ENCODE assay signal across 29 cellular contexts in genomic region chr5:119136666-119137318, GRCh38.
"Had no signal": no experiment of that assay in that cellular context is flagged by ENCODE, and none has a peak within 500 bp of the region (broad histone marks: within the 10 kb centered on the region; RNA-seq: fewer than 3 reads in every experiment).

No MANE protein-coding gene starts in this region.

- FAIRE-seq: astrocyte, bronchial epithelial cell had no signal

- H3K27ac ChIP-seq: adrenal gland, VCaP had no signal

- H3K27me3 Mint-ChIP-seq: activated CD4-positive, alpha-beta T cell treated with anti-CD3 and anti-CD28 coated beads, Interleukin-2, amount 10 ng/mL, durations not matched to agents 7 days and 5 days; activated T-cell treated with anti-CD3 and anti-CD28 coated beads, Interleukin-2, amount 50 U/mL, for 24 hours had no signal

- H3K4me3 ChIP-seq: adrenal gland had no signal

- H3K9me3 ChIP-seq: adrenal gland had no signal

- ATAC-seq: activated CD8-positive, alpha-beta T cell treated with anti-CD3 and anti-CD28 coated beads, Interleukin-2, amount 10 ng/mL, durations not matched to agents 7 days and 5 days; activated naive CD4-positive, alpha-beta T cell treated with anti-CD3 and anti-CD28 coated beads, Interleukin-2, amount 50 U/mL, for 72 hours had no signal

- DNase-seq: activated CD4-positive, alpha-beta T cell treated with anti-CD3 and anti-CD28 coated beads for 1 hour; activated CD4-positive, alpha-beta T cell treated with anti-CD3 and anti-CD28 coated beads, Interleukin-2, amount 10 ng/mL, durations not matched to agents 7 days and 5 days; activated CD4-positive, alpha-beta T cell treated with anti-CD3 and anti-CD28 coated beads, Interleukin-2, amount 50 U/mL, for 48 hours; activated CD4-positive, CD25-positive, alpha-beta regulatory T cell; activated CD8-positive, alpha-beta T cell treated with anti-CD3 and anti-CD28 coated beads, Interleukin-2, amount 10 ng/mL, durations not matched to agents 7 days and 5 days; activated gamma-delta T cell treated with Interleukin-2 at 50 U/mL for 16 hours; activated naive CD4-positive, alpha-beta T cell treated with anti-CD3 and anti-CD28 coated beads for 36 hours; activated T-cell treated with anti-CD3 and anti-CD28 coated beads, Interleukin-2, amount 50 U/mL, for 24 hours; adrenal gland; caudate nucleus; cerebellar nuclear complex; Karpas-422; KBM-7; NCI-H1105; NCI-H1417 treated with DMSO at 0.1 percent for 48 hours; NCI-H187 treated with DMSO at 0.1 percent for 48 hours; NCI-H345; NCI-H524 treated with DMSO at 0.1 percent for 48 hours; OCI-M1; Right ventricle myocardium superior; SW 1271; T-helper 1 cell; T-helper 2 cell; T-helper 9 cell had no signal

- H3K4me1 ChIP-seq: adrenal gland had no signal

- H3K27me3 ChIP-seq: adrenal gland had no signal

- H3K27ac Mint-ChIP-seq: activated CD4-positive, alpha-beta T cell treated with anti-CD3 and anti-CD28 coated beads, Interleukin-2, amount 10 ng/mL, durations not matched to agents 7 days and 5 days; activated CD8-positive, alpha-beta T cell treated with anti-CD3 and anti-CD28 coated beads, Interleukin-2, amount 10 ng/mL, durations not matched to agents 7 days and 5 days; activated naive CD4-positive, alpha-beta T cell treated with anti-CD3 and anti-CD28 coated beads for 36 hours; activated naive CD4-positive, alpha-beta T cell treated with anti-CD3 and anti-CD28 coated beads, Interleukin-2, amount 50 U/mL, for 72 hours; activated T-cell treated with anti-CD3 and anti-CD28 coated beads, Interleukin-2, amount 50 U/mL, for 24 hours; brain had no signal

- H3K4me3 Mint-ChIP-seq: activated CD4-positive, alpha-beta T cell treated with anti-CD3 and anti-CD28 coated beads, Interleukin-2, amount 10 ng/mL, durations not matched to agents 7 days and 5 days; activated CD8-positive, alpha-beta T cell treated with anti-CD3 and anti-CD28 coated beads, Interleukin-2, amount 10 ng/mL, durations not matched to agents 7 days and 5 days; activated naive CD4-positive, alpha-beta T cell treated with anti-CD3 and anti-CD28 coated beads for 36 hours; activated T-cell treated with anti-CD3 and anti-CD28 coated beads, Interleukin-2, amount 50 U/mL, for 24 hours; brain had no signal

- H3K4me1 Mint-ChIP-seq: activated CD4-positive, alpha-beta T cell treated with anti-CD3 and anti-CD28 coated beads, Interleukin-2, amount 10 ng/mL, durations not matched to agents 7 days and 5 days; brain had no signal
